In genomic region chr4:28702571-28702970, GRCh38 we compare ENCODE assay signal across 14 cellular contexts.
"Had no signal": no experiment of that assay in that cellular context is flagged by ENCODE, and none has a peak within 500 bp of the region (broad histone marks: within the 10 kb centered on the region; RNA-seq: fewer than 3 reads in every experiment).

No MANE protein-coding gene starts in this region.

- H3K4me3 ChIP-seq: cardiac muscle cell, ovary, testis, upper lobe of right lung had no signal

- H3K36me3 ChIP-seq: cardiac muscle cell, ovary, upper lobe of right lung had no signal

- H3K27ac ChIP-seq: cardiac muscle cell, ovary, testis, upper lobe of right lung had no signal

- DNase-seq: activated CD4-positive, alpha-beta memory T cell treated with anti-CD3 and anti-CD28 coated beads for 36 hours; activated CD4-positive, alpha-beta T cell treated with anti-CD3 and anti-CD28 coated beads for 1 hour; activated naive CD8-positive, alpha-beta T cell treated with anti-CD3 and anti-CD28 coated beads, Interleukin-2, amount 10 ng/mL, durations not matched to agents 7 days and 5 days; aorta; effector memory CD8-positive, alpha-beta T cell; hypothalamus; nephron progenitor cell; ovary; stimulated activated CD4-positive, alpha-beta T cell treated with anti-CD3 and anti-CD28 coated beads, Interleukin-15, amount 100 ng/mL, for 24 hours; stimulated activated CD4-positive, alpha-beta T cell treated with anti-CD3 and anti-CD28 coated beads, Interleukin-4, amount 100 ng/mL, for 24 hours; stimulated activated naive CD8-positive, alpha-beta T cell treated with anti-CD3 and anti-CD28 coated beads, Interleukin-15, amount 100 ng/mL, for 72 hours; testis; upper lobe of right lung had no signal

- ATAC-seq: effector memory CD8-positive, alpha-beta T cell; stimulated activated naive CD8-positive, alpha-beta T cell treated with anti-CD3 and anti-CD28 coated beads, Interleukin-15, amount 100 ng/mL, for 72 hours; upper lobe of right lung had no signal

- H3K27me3 ChIP-seq: cardiac muscle cell, ovary, testis, upper lobe of right lung had no signal

- H3K9me3 ChIP-seq: ovary, testis, upper lobe of right lung had no signal

- H3K4me1 ChIP-seq: testis, upper lobe of right lung had no signal
